Comparison of ENCODE assay signal across 18 cellular contexts in the genomic region with DNA sequence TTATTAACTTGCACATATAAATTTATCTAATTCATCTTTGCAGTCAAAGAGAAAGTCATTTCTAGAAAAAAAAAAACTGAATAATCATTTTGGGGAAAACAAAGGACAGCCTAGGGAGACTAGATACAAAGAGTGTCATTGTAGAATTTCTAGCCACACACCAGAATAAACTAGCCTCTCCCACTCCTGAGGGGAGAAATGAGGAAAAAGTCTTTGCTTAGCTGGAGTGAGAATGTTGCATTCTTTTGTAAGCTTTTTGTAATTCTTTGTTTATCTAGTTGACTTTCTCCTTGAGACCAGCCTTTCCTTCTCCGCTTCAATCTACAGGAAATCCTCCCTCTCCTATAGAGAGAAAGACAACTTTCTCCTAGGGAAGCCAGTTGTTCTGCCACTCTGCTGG. TPM values are rescaled to one million over a fixed set of nuclear protein-coding genes. Genes with fewer than 3 reads are reported as not detected.
A peak's percentile ranks its signal among the peaks of the same experiment; 100 is the strongest.
DNase-seq lines count a peak whose midpoint lies in the region; ATAC-seq and TF ChIP-seq lines count a peak whose summit lies in the region.
"Had no signal": no experiment of that assay in that cellular context is flagged by ENCODE, and none has a peak within 500 bp of the region (broad histone marks: within the 10 kb centered on the region; RNA-seq: fewer than 3 reads in every experiment).

No MANE protein-coding gene starts in this region.

- H3K27ac Mint-ChIP-seq in osteocyte (ENCODE audit: unreplicated experiment): peak overlapping the region; percentile 69
- H3K27ac Mint-ChIP-seq: activated naive CD4-positive, alpha-beta T cell treated with anti-CD3 and anti-CD28 coated beads, Interleukin-2, amount 10 ng/mL, durations not matched to agents 7 days and 5 days; CD8-positive, alpha-beta T cell; memory B cell; stimulated activated naive B cell treated with anti-CD40 and anti-IgM and Interleukin-4, amounts not matched to agents 10 μg/mL and 1 μg/mL and 100 μg/mL, for 72 hours had no signal

- intact Hi-C loops in A673 (cut with micrococcal nuclease; ENCODE audit: unreplicated experiment): no loop called here

- peaks cover 15% of the 10 kb centered on the region for H3K4me1 Mint-ChIP-seq in osteocyte (ENCODE audit: unreplicated experiment)
- H3K4me1 Mint-ChIP-seq: activated naive CD4-positive, alpha-beta T cell treated with anti-CD3 and anti-CD28 coated beads, Interleukin-2, amount 10 ng/mL, durations not matched to agents 7 days and 5 days; memory B cell had no signal

- H3K27me3 Mint-ChIP-seq in osteocyte (ENCODE audit: unreplicated experiment): peaks cover 10% of the 10 kb centered on the region
- H3K27me3 Mint-ChIP-seq: memory B cell had no signal

- no TSS peak for BruUV-seq in A673 (replicated peaks; lab: Mats Ljungman, UMichigan)

- no peak for DNase-seq in A673 (ENCODE audit: low spot score)
- peak in 1 of 2 experiments; percentile 62 for DNase-seq in SJCRH30
- DNase-seq in fibroblast of pulmonary artery (ENCODE audit: low read depth): peak; percentile 14
- no peak for DNase-seq in osteocyte (ENCODE audit: extremely low spot score, unreplicated experiment)
- no peak for DNase-seq in effector CD4-positive, alpha-beta T cell
- no peak for DNase-seq in NCI-H2107 (lab: John Stamatoyannopoulos, UW)
- DNase-seq in NCI-H1105 (lab: John Stamatoyannopoulos, UW): no peak
- DNase-seq: activated CD4-positive, alpha-beta T cell treated with anti-CD3 and anti-CD28 coated beads for 48 hours; activated naive CD4-positive, alpha-beta T cell treated with anti-CD3 and anti-CD28 coated beads, Interleukin-2, amount 10 ng/mL, durations not matched to agents 7 days and 5 days; CD8-positive, alpha-beta T cell; NCI-H774; spleen; stimulated activated naive B cell treated with anti-CD40 and anti-IgM and Interleukin-4, amounts not matched to agents 10 μg/mL and 1 μg/mL and 100 μg/mL, for 72 hours had no signal

- H3K4me3 Mint-ChIP-seq in osteocyte (ENCODE audit: unreplicated experiment): no peak overlapping the region
- H3K4me3 Mint-ChIP-seq: activated naive CD4-positive, alpha-beta T cell treated with anti-CD3 and anti-CD28 coated beads, Interleukin-2, amount 10 ng/mL, durations not matched to agents 7 days and 5 days; CD8-positive, alpha-beta T cell; memory B cell; stimulated activated naive B cell treated with anti-CD40 and anti-IgM and Interleukin-4, amounts not matched to agents 10 μg/mL and 1 μg/mL and 100 μg/mL, for 72 hours had no signal

- no peaks in the 10 kb centered on the region for H3K9me3 Mint-ChIP-seq in osteocyte (ENCODE audit: unreplicated experiment)
- H3K9me3 Mint-ChIP-seq: activated naive CD4-positive, alpha-beta T cell treated with anti-CD3 and anti-CD28 coated beads, Interleukin-2, amount 10 ng/mL, durations not matched to agents 7 days and 5 days; CD8-positive, alpha-beta T cell; memory B cell; stimulated activated naive B cell treated with anti-CD40 and anti-IgM and Interleukin-4, amounts not matched to agents 10 μg/mL and 1 μg/mL and 100 μg/mL, for 72 hours had no signal

- no peak for TF ChIP-seq CTCF in A673 (conservative IDR thresholded peaks at IDR 0.05; ENCODE audit: low read depth, low read length)
- no peak for TF ChIP-seq CTCF in fibroblast of pulmonary artery (IDR thresholded peaks at IDR 0.05; ENCODE audit: low read length, missing control alignments)
- no peak for TF ChIP-seq CTCF in osteocyte (IDR thresholded peaks at IDR 0.05)

- H3K4me1 ChIP-seq in A673 (ENCODE audit: insufficient read depth, low read length, poor library complexity, severe bottlenecking): peaks cover 19% of the 10 kb centered on the region
- peaks cover 17% of the 10 kb centered on the region for H3K4me1 ChIP-seq in SJCRH30
- H3K4me1 ChIP-seq: spleen had no signal

- no peaks in the 10 kb centered on the region for H3K36me3 Mint-ChIP-seq in osteocyte (ENCODE audit: unreplicated experiment)
- H3K36me3 Mint-ChIP-seq: activated naive CD4-positive, alpha-beta T cell treated with anti-CD3 and anti-CD28 coated beads, Interleukin-2, amount 10 ng/mL, durations not matched to agents 7 days and 5 days; CD8-positive, alpha-beta T cell; memory B cell; stimulated activated naive B cell treated with anti-CD40 and anti-IgM and Interleukin-4, amounts not matched to agents 10 μg/mL and 1 μg/mL and 100 μg/mL, for 72 hours had no signal

- H3K36me3 ChIP-seq in A673 (ENCODE audit: insufficient read depth, low read length, poor library complexity, severe bottlenecking) (no peaks in the 10 kb centered on the region), SJCRH30 (no peaks in the 10 kb centered on the region)
- H3K36me3 ChIP-seq: gastroesophageal sphincter, HAP-1, spleen had no signal

- CTCF ChIA-PET in A673 (lab: Charles Lee): interaction anchor here (0.7 kb wide), 1 partner anchor 175 kb away, joined by 10 read pairs; no protein-coding TSS in a partner anchor

- H3K4me3 ChIP-seq in A673 (ENCODE audit: low read depth, low read length, poor library complexity, severe bottlenecking) (no peak overlapping the region), SJCRH30 (no peak overlapping the region), fibroblast of pulmonary artery (replicated peaks; ENCODE audit: low read depth, low read length) (no peak overlapping the region)
- H3K4me3 ChIP-seq: gastroesophageal sphincter, HAP-1, spleen had no signal

- H3K27me3 ChIP-seq in A673 (replicated peaks; ENCODE audit: insufficient read depth, low read depth, low read length, poor library complexity): no peaks in the 10 kb centered on the region
- no peaks in the 10 kb centered on the region for H3K27me3 ChIP-seq in SJCRH30
- H3K27me3 ChIP-seq: gastroesophageal sphincter, spleen had no signal

- no peak for ATAC-seq in HG03108 (IDR thresholded peaks at IDR 0.05; ENCODE audit: unreplicated experiment)
- ATAC-seq: gastroesophageal sphincter, Right ventricle myocardium inferior had no signal

- POLR2A ChIA-PET in A673 (lab: Charles Lee; ENCODE audit: low non-redundant PET): no interaction called here

- no peaks in the 10 kb centered on the region for H3K9me3 ChIP-seq in A673 (ENCODE audit: low read depth, low read length, poor library complexity, severe bottlenecking)
- no peaks in the 10 kb centered on the region for H3K9me3 ChIP-seq in SJCRH30 (replicated peaks)
- H3K9me3 ChIP-seq: gastroesophageal sphincter, HAP-1, spleen had no signal

- H3K27ac ChIP-seq in A673 (ENCODE audit: low read depth, low read length, poor library complexity, severe bottlenecking) (peak overlapping the region; percentile 38), SJCRH30 (peak overlapping the region; percentile 88)
- H3K27ac ChIP-seq: spleen had no signal

RNA-seq across cellular contexts. Expression of gene CGN, which starts 15.9 kb away (rescaled TPM):
- total RNA-seq in A673 (2021): 2.6 and 4.1 TPM in 2 replicates
- 1.2 TPM in 2 replicates for total RNA-seq in SJCRH30 (2014; rRNA removed; shearing (Covaris generic))
- 0.99 and 1.7 TPM in 2 replicates for total RNA-seq in osteocyte

RNA-seq across cellular contexts. Expression of gene POGZ, which starts 36.0 kb away (rescaled TPM):
- total RNA-seq in A673 (2021) (98.4 and 102 TPM in 2 replicates), osteocyte (105 and 107 TPM in 2 replicates)
- 32.1 and 39.5 TPM in 2 replicates for total RNA-seq in SJCRH30 (2014; rRNA removed; shearing (Covaris generic))

RNA-seq across cellular contexts. Expression of gene TUFT1, which starts 44.8 kb away (rescaled TPM):
- total RNA-seq in A673 (2021) (2.6 and 4.4 TPM in 2 replicates), osteocyte (7.1 and 9.0 TPM in 2 replicates)
- total RNA-seq in SJCRH30 (2014; rRNA removed; shearing (Covaris generic)): 8.1 and 8.3 TPM in 2 replicates
